In the genomic region with DNA sequence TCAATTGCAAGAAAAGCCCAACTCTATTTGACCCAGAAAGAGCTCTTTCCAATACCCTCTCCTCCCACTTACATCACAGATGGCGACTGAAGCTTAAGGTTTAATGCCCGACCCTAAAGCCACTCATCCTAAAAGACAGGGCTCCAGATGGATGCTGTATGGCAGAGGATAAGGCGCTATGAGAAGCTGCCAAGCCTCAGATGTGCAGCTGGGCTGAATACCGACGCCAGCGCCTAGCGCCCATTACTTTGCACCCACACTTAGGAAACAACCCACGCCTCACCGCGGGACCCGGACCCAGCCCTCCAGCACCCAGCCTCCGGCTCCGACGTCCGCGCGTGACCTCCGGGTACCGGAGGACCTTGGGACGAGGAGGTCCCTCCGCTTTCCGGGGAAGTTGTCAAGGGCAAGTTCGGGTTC, we compare ENCODE assay signal across 8 cellular contexts. TPM values are rescaled to one million over a fixed set of nuclear protein-coding genes. Genes with fewer than 3 reads are reported as not detected.
DNase-seq lines count a peak whose midpoint lies in the region; ATAC-seq, FAIRE-seq and TF ChIP-seq lines count a peak whose summit lies in the region.

No MANE protein-coding gene starts in this region.

- H3K9me3 Mint-ChIP-seq in Calu3 (ENCODE audit: low read depth, unreplicated experiment) = no peaks in the 10 kb centered on the region

- no peaks in the 10 kb centered on the region for H3K9me2 ChIP-seq in MM.1S (replicated peaks; ENCODE audit: insufficient read depth, low read length)

- TF ChIP-seq POLR2A in K562 (conservative IDR thresholded peaks at IDR 0.05) (no peak), suprapubic skin (IDR thresholded peaks at IDR 0.05) (no peak)

- H3K4me2 ChIP-seq in MM.1S (ENCODE audit: low read depth, low read length) (peak overlapping the region; percentile 46), K562 (ENCODE audit: insufficient read depth, low read length) (peak overlapping the region; percentile 88)

- H3K27ac Mint-ChIP-seq in Calu3 (ENCODE audit: unreplicated experiment) = peak overlapping the region; percentile 70

- H2AFZ ChIP-seq in MM.1S (ENCODE audit: low read length) = peak overlapping the region; percentile 95
- peak overlapping the region; percentile 98 for H2AFZ ChIP-seq in K562 (ENCODE audit: low read depth, low read length)

- H3K9ac ChIP-seq in MM.1S (ENCODE audit: low read length) (peak overlapping the region; percentile 72), K562 (ENCODE audit: insufficient read depth in 1 of 2, low read depth in 2 of 2, low read length in 2 of 2) (peak overlapping the region; percentile 73 to 97)

- DNase-seq in Calu3 (no peak), MM.1S (no peak), K562 (ENCODE audit: extremely low read depth in 1 of 4, low spot score in 3 of 4) (no peak), kidney epithelial cell (ENCODE audit: low read depth) (no peak), suprapubic skin (ENCODE audit: low spot score in 2 of 2) (no peak), dermis blood vessel endothelial cell (no peak), GF-D8 (lab: John Stamatoyannopoulos, UW) (no peak)

- in situ Hi-C loops in K562 (cut with MboI) = no loop called here

- H3K9me3 ChIP-seq in MM.1S (replicated peaks; ENCODE audit: insufficient read depth, low read length) (no peaks in the 10 kb centered on the region), K562 (replicated peaks; ENCODE audit: control insufficient read depth, insufficient read depth, low read depth, low read length) (no peaks in the 10 kb centered on the region), suprapubic skin (no peaks in the 10 kb centered on the region)

- TF ChIP-seq EP300 in K562 (IDR thresholded peaks at IDR 0.05; ENCODE audit: low read length) = no peak
- no peak for TF ChIP-seq EP300 in suprapubic skin (IDR thresholded peaks at IDR 0.05)

- TF ChIP-seq CTCF in Calu3 (IDR thresholded peaks at IDR 0.05; ENCODE audit: unreplicated experiment) = no peak
- TF ChIP-seq CTCF in MM.1S (IDR thresholded peaks at IDR 0.05; ENCODE audit: low read length) = no peak
- no peak for TF ChIP-seq CTCF in K562 (IDR thresholded peaks at IDR 0.05 in 2 of 3, conservative IDR thresholded peaks at IDR 0.05 in 1 of 3; ENCODE audit: insufficient read depth in 2 of 3, low read depth in 1 of 3, low read length in 3 of 3)
- no peak for TF ChIP-seq CTCF in kidney epithelial cell (IDR thresholded peaks at IDR 0.05; ENCODE audit: insufficient read depth, low read length, poor library complexity, severe bottlenecking)
- no peak for TF ChIP-seq CTCF in suprapubic skin (IDR thresholded peaks at IDR 0.05)

- H3K27me3 ChIP-seq in MM.1S (replicated peaks; ENCODE audit: insufficient read depth, low read length) (no peaks in the 10 kb centered on the region), K562 (ENCODE audit: control insufficient read depth in 2 of 2, insufficient read depth in 2 of 2, low read length in 2 of 2) (no peaks in the 10 kb centered on the region), kidney epithelial cell (ENCODE audit: control insufficient read depth, insufficient read depth, low read length) (no peaks in the 10 kb centered on the region), suprapubic skin (no peaks in the 10 kb centered on the region)

- H3K36me3 ChIP-seq in MM.1S (replicated peaks; ENCODE audit: insufficient read depth, low read length) (no peaks in the 10 kb centered on the region), K562 (ENCODE audit: control insufficient read depth, insufficient read depth, low read length) (no peaks in the 10 kb centered on the region), kidney epithelial cell (ENCODE audit: control insufficient read depth, insufficient read depth, low read length) (no peaks in the 10 kb centered on the region), suprapubic skin (no peaks in the 10 kb centered on the region)

- peaks cover 29% of the 10 kb centered on the region for H3K4me1 Mint-ChIP-seq in Calu3 (ENCODE audit: low read depth, unreplicated experiment)

- CTCF ChIA-PET in Calu3 (lab: Charles Lee) = interaction anchor here (0.6 to 1.8 kb wide), 8 partner anchors 11 to 289 kb away, joined by 3 to 13 read pairs (median 5); no protein-coding TSS in a partner anchor
- CTCF ChIA-PET in K562 (lab: Yijun Ruan, JAX; ENCODE audit: low intra/inter-chr PET ratio) = no interaction called here

- H3K27me3 Mint-ChIP-seq in Calu3 (ENCODE audit: unreplicated experiment) = no peaks in the 10 kb centered on the region

- H3F3A ChIP-seq in MM.1S (ENCODE audit: insufficient read depth, low read length) = no peaks in the 10 kb centered on the region

- H3K4me1 ChIP-seq in MM.1S (ENCODE audit: low read length) (peaks cover 13% of the 10 kb centered on the region; the same call in 1 of the 2 replicates), K562 (replicated peaks in 1 of 2; ENCODE audit: control insufficient read depth in 2 of 2, insufficient read depth in 2 of 2, low read length in 2 of 2) (peaks cover 10 to 16% of the 10 kb centered on the region in 2 experiments; a peak in 3 of 5 replicates), suprapubic skin (peaks cover 29% of the 10 kb centered on the region)

- H3K27ac ChIP-seq in MM.1S (ENCODE audit: low read length) (peak overlapping the region; percentile 48; the same call in 1 of the 2 replicates), K562 (ENCODE audit: extremely low read depth, low read depth, low read length) (peak overlapping the region; percentile 72), suprapubic skin (peak overlapping the region; percentile 90)

- TF ChIP-seq RAD21 in K562 (CRISPR knock-in tag; conservative IDR thresholded peaks at IDR 0.05 in 1 of 2, IDR thresholded peaks at IDR 0.05 in 1 of 2) = no peak

- under 1% methylated on average over 23 of the region's 23 CpGs for WGBS in K562 (ENCODE audit: insufficient coverage, low coverage, missing lambda C conversion rate)
- 0% methylated on average over 17 of the region's 23 CpGs for WGBS in suprapubic skin

- H3K79me2 ChIP-seq in MM.1S (ENCODE audit: low read length) = peaks cover 24% of the 10 kb centered on the region
- peaks cover 21% of the 10 kb centered on the region for H3K79me2 ChIP-seq in K562 (ENCODE audit: control insufficient read depth, insufficient read depth, low read length)

- peak; percentile 20 for ATAC-seq in GM21526 (IDR thresholded peaks at IDR 0.05; ENCODE audit: low FRiP score, unreplicated experiment)
- ATAC-seq in K562 = peak; percentile 8

- peak overlapping the region; percentile 100 for H3K4me3 Mint-ChIP-seq in Calu3 (ENCODE audit: low read depth, unreplicated experiment)

- peak overlapping the region; percentile 91 for H3K4me3 ChIP-seq in MM.1S (ENCODE audit: low read length)
- peak overlapping the region; percentile 98 for H3K4me3 ChIP-seq in K562
- H3K4me3 ChIP-seq in kidney epithelial cell (ENCODE audit: low read depth, low read length) = peak overlapping the region; percentile 97
- peak overlapping the region; percentile 78 for H3K4me3 ChIP-seq in suprapubic skin

- POLR2A ChIA-PET in K562 (lab: Yijun Ruan, JAX) = interaction anchor here (0.7 to 2.0 kb wide), 4 partner anchors 10 to 196 kb away, joined by 3 to 17 read pairs (median 3); no protein-coding TSS in a partner anchor

- H3K9me1 ChIP-seq in K562 (ENCODE audit: control insufficient read depth, insufficient read depth, low read length) = no peaks in the 10 kb centered on the region

- H4K20me1 ChIP-seq in MM.1S (ENCODE audit: insufficient read depth, low read length) = no peaks in the 10 kb centered on the region
- H4K20me1 ChIP-seq in K562 (replicated peaks; ENCODE audit: control insufficient read depth, insufficient read depth, low read length) = no peaks in the 10 kb centered on the region

- peaks cover 31% of the 10 kb centered on the region for H3K36me3 Mint-ChIP-seq in Calu3 (ENCODE audit: insufficient read depth, unreplicated experiment)

- intact Hi-C loops in Calu3 (cut with micrococcal nuclease; ENCODE audit: unreplicated experiment) (no loop called here), K562 (cut with micrococcal nuclease) (loop anchor here (1.0 to 5.0 kb wide), 2 partner anchors 32 to 44 kb away; no protein-coding TSS in a partner anchor)

- no TSS peak for BruUV-seq in Calu3 (replicated peaks; lab: Mats Ljungman, UMichigan)
- BruUV-seq in K562 (replicated peaks; lab: Mats Ljungman, UMichigan) = no TSS peak

- FAIRE-seq in K562 (lab: Jason Lieb, UNC) = no peak

RNA-seq across cellular contexts. Expression of a gene that starts 0.3 kb away (rescaled TPM):
- total RNA-seq in Calu3 (2022) (24.4 TPM in 2 replicates), K562 (2014; rRNA removed) (4.8 and 4.9 TPM in 2 replicates), K562 (2014; rRNA removed; fragmentation: Illumina TruSeq; extraction: Trizol) (10.4 and 11.0 TPM in 2 replicates), K562 (2015; rRNA removed; fragmentation: Illumina TruSeq; extraction: Trizol) (7.1 and 7.3 TPM in 2 replicates), K562 (2021) (8.5 and 8.6 TPM in 2 replicates), kidney epithelial cell (26.6 and 27.5 TPM in 2 replicates), suprapubic skin (10 to 100 TPM; 14.3 to 45.4 (median 20.3) TPM), dermis blood vessel endothelial cell (40.7 and 63.1 TPM in 2 replicates)
- total RNA-seq in K562 (2011; cell fraction: chromatin; rRNA removed; ENCODE audit: low replicate concordance) = 19.4 and 45.0 TPM in 2 replicates
- 7.0 and 10.0 TPM in 2 replicates for total RNA-seq in K562 (2011; cell fraction: nucleolus; rRNA removed)
- total RNA-seq in K562 (2011; cell fraction: nucleoplasm; rRNA removed) = 16.4 and 22.6 TPM in 2 replicates
- polyA plus RNA-seq in K562 (2011; rRNA removed) (8.1 and 9.0 TPM in 2 replicates), K562 (2014; fragmentation: Illumina TruSeq; extraction: Trizol) (7.9 and 9.3 TPM in 2 replicates), K562 (2014; fragmentation: Nextera tagmentation; extraction: Ambion mirVana) (1 to 10 TPM; 3.4 to 5.6 TPM), K562 (2014; rRNA removed) (6.5 and 6.7 TPM in 2 replicates)
- polyA plus RNA-seq in K562 (2011; cell fraction: cytosol; rRNA removed) = 2.4 and 4.6 TPM in 2 replicates
- polyA plus RNA-seq in K562 (2011; cell fraction: nucleus; rRNA removed) = 11.1 and 18.4 TPM in 2 replicates
- polyA plus RNA-seq in K562 (2012) = 4.5 and 18.2 TPM in 2 replicates
- polyA minus RNA-seq in K562 (2011; rRNA and poly(A)+ RNA removed) = 22.7 and 29.0 TPM in 2 replicates
- polyA minus RNA-seq in K562 (2011; cell fraction: cytosol; rRNA and poly(A)+ RNA removed) = 2.9 and 6.2 TPM in 2 replicates
- 13.2 and 36.2 TPM in 2 replicates for polyA minus RNA-seq in K562 (2011; cell fraction: nucleus; rRNA and poly(A)+ RNA removed)

RNA-seq across cellular contexts. Expression of a gene that starts 0.6 kb away (rescaled TPM):
- total RNA-seq in Calu3 (2022) (19.0 and 19.8 TPM in 2 replicates), K562 (2014; rRNA removed) (10.1 and 12.2 TPM in 2 replicates), K562 (2014; rRNA removed; fragmentation: Illumina TruSeq; extraction: Trizol) (26.4 and 27.6 TPM in 2 replicates), K562 (2015; rRNA removed; fragmentation: Illumina TruSeq; extraction: Trizol) (28.6 and 30.6 TPM in 2 replicates), K562 (2021) (15.7 and 16.5 TPM in 2 replicates), kidney epithelial cell (25.0 and 38.3 TPM in 2 replicates), suprapubic skin (10 to 100 TPM in 2 of 4 donors, 1 to 10 TPM in 2; 5.8 to 23.3 (median 9.3) TPM), dermis blood vessel endothelial cell (18.2 and 18.6 TPM in 2 replicates)
- total RNA-seq in K562 (2011; cell fraction: chromatin; rRNA removed; ENCODE audit: low replicate concordance) = 9.3 and 17.8 TPM in 2 replicates
- 3.2 and 4.6 TPM in 2 replicates for total RNA-seq in K562 (2011; cell fraction: nucleolus; rRNA removed)
- total RNA-seq in K562 (2011; cell fraction: nucleoplasm; rRNA removed) = 8.6 and 15.1 TPM in 2 replicates
- polyA plus RNA-seq in K562 (2011; rRNA removed) (21.3 and 22.0 TPM in 2 replicates), K562 (2014; fragmentation: Illumina TruSeq; extraction: Trizol) (22.4 and 27.5 TPM in 2 replicates), K562 (2014; fragmentation: Nextera tagmentation; extraction: Ambion mirVana) (1 to 10 TPM; 6.9 to 9.1 TPM), K562 (2014; rRNA removed) (11.3 and 21.0 TPM in 2 replicates)
- 5.8 and 13.3 TPM in 2 replicates for polyA plus RNA-seq in K562 (2011; cell fraction: cytosol; rRNA removed)
- polyA plus RNA-seq in K562 (2011; cell fraction: nucleus; rRNA removed) = 9.0 and 16.4 TPM in 2 replicates
- polyA plus RNA-seq in K562 (2012) = 18.4 and 29.0 TPM in 2 replicates
- polyA minus RNA-seq in K562 (2011; rRNA and poly(A)+ RNA removed) = 15.7 and 16.3 TPM in 2 replicates
- polyA minus RNA-seq in K562 (2011; cell fraction: cytosol; rRNA and poly(A)+ RNA removed) = 6.3 and 11.7 TPM in 2 replicates
- 3.6 and 8.8 TPM in 2 replicates for polyA minus RNA-seq in K562 (2011; cell fraction: nucleus; rRNA and poly(A)+ RNA removed)
